Comparison of ENCODE assay signal across 1 cellular context in the genomic region with DNA sequence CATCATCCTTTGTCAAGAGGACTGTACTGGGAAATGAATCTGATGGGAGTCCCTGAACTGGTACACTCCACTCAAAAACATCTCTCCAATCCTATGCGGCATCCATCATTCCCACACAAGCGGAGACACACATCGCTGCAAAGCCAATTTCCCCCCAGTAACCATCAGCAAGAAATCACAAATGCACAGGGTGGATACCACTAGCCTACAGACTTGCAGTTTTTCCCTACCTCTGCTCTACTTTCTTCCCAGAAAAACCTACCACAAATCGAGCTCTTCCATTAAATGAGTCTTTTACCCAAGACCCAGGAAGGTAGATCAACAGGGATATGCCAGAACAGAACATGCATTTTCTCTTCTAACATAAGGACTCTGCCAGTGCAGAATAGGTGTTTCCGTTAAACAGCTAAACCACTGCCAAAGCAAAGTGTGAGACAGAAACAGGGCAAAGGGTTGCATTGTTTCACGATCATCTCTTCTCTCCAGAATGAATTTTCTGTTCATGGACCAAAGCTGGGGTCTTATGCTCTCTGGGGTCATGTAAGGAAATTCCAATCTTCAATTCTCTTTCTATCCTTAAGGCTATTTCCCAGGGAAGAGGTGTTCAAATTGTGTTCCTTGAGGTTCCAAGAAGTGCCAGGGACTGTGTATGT.
A peak's percentile ranks its signal among the peaks of the same experiment; 100 is the strongest.
TF ChIP-seq lines count a peak whose summit lies in the region.

No MANE protein-coding gene starts in this region.

TF ChIP-seq in HepG2, 621 proteins besides CTCF, POLR2A, EP300 and RAD21 (continued from another document):
- TF ChIP-seq ZBTB2 (CRISPR knock-in tag; IDR thresholded peaks at IDR 0.05; ENCODE audit: low read depth) (no peak), RXRA (CRISPR knock-in tag; IDR thresholded peaks at IDR 0.05) (no peak), POLR2AphosphoS2 (IDR thresholded peaks at IDR 0.05; ENCODE audit: low read depth, low read length) (0 out of 2 replicates have a peak, but pooled peaks have one; percentile 54), BCL3 (CRISPR knock-in tag; IDR thresholded peaks at IDR 0.05) (0 out of 2 replicates have a peak, but pooled peaks have one; percentile 17), SOX13 (IDR thresholded peaks at IDR 0.05) (no peak), SOX13 (CRISPR knock-in tag; conservative IDR thresholded peaks at IDR 0.05 in 1 of 2, IDR thresholded peaks at IDR 0.05 in 1 of 2) (no peak), NR1H2 (CRISPR knock-in tag; IDR thresholded peaks at IDR 0.05; ENCODE audit: borderline replicate concordance, low read depth) (no peak), ZFP36L1 (CRISPR knock-in tag; IDR thresholded peaks at IDR 0.05) (no peak), TAF1 (CRISPR knock-in tag; IDR thresholded peaks at IDR 0.05) (no peak), ZNF547 (CRISPR knock-in tag; IDR thresholded peaks at IDR 0.05) (0 out of 2 replicates have a peak, but pooled peaks have one; percentile 10), HNRNPL (IDR thresholded peaks at IDR 0.05; ENCODE audit: low read depth, low read length) (no peak), JUND (CRISPR knock-in tag; IDR thresholded peaks at IDR 0.05) (peak; percentile 16; the same call in 1 of the 2 replicates), LBX2 (CRISPR knock-in tag; IDR thresholded peaks at IDR 0.05; ENCODE audit: borderline replicate concordance) (no peak), NONO (IDR thresholded peaks at IDR 0.05) (no peak), NONO (CRISPR knock-in tag; conservative IDR thresholded peaks at IDR 0.05) (peak; percentile 32; the same call in 1 of the 2 replicates), HNRNPLL (IDR thresholded peaks at IDR 0.05; ENCODE audit: low read depth, low read length, poor library complexity, severe bottlenecking) (no peak), EZH2 (conservative IDR thresholded peaks at IDR 0.05; ENCODE audit: low read depth, low read length) (no peak), ZC3H13 (CRISPR knock-in tag; IDR thresholded peaks at IDR 0.05) (peak; percentile 53; the same call in 1 of the 2 replicates), KDM4B (CRISPR knock-in tag; IDR thresholded peaks at IDR 0.05) (no peak), POLR2AphosphoS5 (IDR thresholded peaks at IDR 0.05; ENCODE audit: low read depth, low read length) (peak; percentile 46), NR2F1 (CRISPR knock-in tag; IDR thresholded peaks at IDR 0.05) (no peak), AHR (CRISPR knock-in tag; IDR thresholded peaks at IDR 0.05) (no peak), ZNF343 (CRISPR knock-in tag; IDR thresholded peaks at IDR 0.05) (no peak), GFI1 (CRISPR knock-in tag; IDR thresholded peaks at IDR 0.05; ENCODE audit: borderline replicate concordance) (peak; percentile 35; the same call in 1 of the 2 replicates), DR1 (CRISPR knock-in tag; IDR thresholded peaks at IDR 0.05) (no peak), SAP130 (CRISPR knock-in tag; IDR thresholded peaks at IDR 0.05; ENCODE audit: low read depth) (no peak), ZNF468 (CRISPR knock-in tag; IDR thresholded peaks at IDR 0.05) (no peak), ZBTB8A (CRISPR knock-in tag; IDR thresholded peaks at IDR 0.05; ENCODE audit: borderline replicate concordance, low read depth) (no peak), ZNF281 (CRISPR knock-in tag; IDR thresholded peaks at IDR 0.05; ENCODE audit: borderline replicate concordance) (no peak), FOXK2 (IDR thresholded peaks at IDR 0.05) (no peak), ELF4 (CRISPR knock-in tag; IDR thresholded peaks at IDR 0.05; ENCODE audit: borderline replicate concordance) (no peak), IRX3 (CRISPR knock-in tag; IDR thresholded peaks at IDR 0.05; ENCODE audit: borderline replicate concordance, low read depth) (no peak)
- TF ChIP-seq, protein P1, sequence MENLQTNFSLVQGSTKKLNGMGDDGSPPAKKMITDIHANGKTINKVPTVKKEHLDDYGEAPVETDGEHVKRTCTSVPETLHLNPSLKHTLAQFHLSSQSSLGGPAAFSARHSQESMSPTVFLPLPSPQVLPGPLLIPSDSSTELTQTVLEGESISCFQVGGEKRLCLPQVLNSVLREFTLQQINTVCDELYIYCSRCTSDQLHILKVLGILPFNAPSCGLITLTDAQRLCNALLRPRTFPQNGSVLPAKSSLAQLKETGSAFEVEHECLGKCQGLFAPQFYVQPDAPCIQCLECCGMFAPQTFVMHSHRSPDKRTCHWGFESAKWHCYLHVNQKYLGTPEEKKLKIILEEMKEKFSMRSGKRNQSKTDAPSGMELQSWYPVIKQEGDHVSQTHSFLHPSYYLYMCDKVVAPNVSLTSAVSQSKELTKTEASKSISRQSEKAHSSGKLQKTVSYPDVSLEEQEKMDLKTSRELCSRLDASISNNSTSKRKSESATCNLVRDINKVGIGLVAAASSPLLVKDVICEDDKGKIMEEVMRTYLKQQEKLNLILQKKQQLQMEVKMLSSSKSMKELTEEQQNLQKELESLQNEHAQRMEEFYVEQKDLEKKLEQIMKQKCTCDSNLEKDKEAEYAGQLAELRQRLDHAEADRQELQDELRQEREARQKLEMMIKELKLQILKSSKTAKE (CRISPR knock-in tag; IDR thresholded peaks at IDR 0.05; ENCODE audit: borderline replicate concordance), result no peak
